In genomic region chr5:83708170-83708569, GRCh38 we compare ENCODE assay signal across 11 cellular contexts. TPM values are rescaled to one million over a fixed set of nuclear protein-coding genes. Genes with fewer than 3 reads are reported as not detected.
"Had no signal": no experiment of that assay in that cellular context is flagged by ENCODE, and none has a peak within 500 bp of the region (broad histone marks: within the 10 kb centered on the region; RNA-seq: fewer than 3 reads in every experiment).

No MANE protein-coding gene starts in this region.

- ATAC-seq: HepG2 had no signal

- H3K9ac ChIP-seq: KMS-11 had no signal

- DNase-seq: IMR-90, Karpas-422, KBM-7, KG1 had no signal

- H3K4me2 ChIP-seq: KMS-11 had no signal

- FAIRE-seq: HepG2, HTR-8/SVneo had no signal

- H3K27ac ChIP-seq: HL-60, KMS-11 had no signal

RNA-seq across cellular contexts. Expression of gene HAPLN1, which starts 12.5 kb away (rescaled TPM):
- total RNA-seq: HepG2, HT-29, HT1080 had no signal
- polyA plus RNA-seq: HepG2, IgD-negative memory B cell had no signal
